26 cellular contexts compared by ENCODE assay signal in the genomic region with DNA sequence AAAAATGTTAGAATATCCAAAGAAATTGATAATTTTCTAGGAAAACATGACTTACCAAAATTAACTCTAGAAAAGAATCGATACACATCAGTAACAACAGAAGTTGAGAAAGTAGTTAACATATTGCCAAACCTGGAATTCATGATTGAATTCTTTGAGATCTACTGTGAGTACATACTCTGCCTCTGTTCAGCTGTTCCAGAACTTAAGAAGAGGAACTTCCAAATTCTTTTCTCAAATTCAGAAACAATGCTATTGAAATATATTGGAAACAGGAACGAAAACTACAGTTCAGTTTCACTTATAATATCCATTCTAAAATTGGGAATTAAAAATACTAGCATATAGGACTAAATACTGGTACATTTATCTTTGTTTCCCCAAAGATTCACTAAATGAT. TPM values are rescaled to one million over a fixed set of nuclear protein-coding genes. Genes with fewer than 3 reads are reported as not detected.
DNase-seq lines count a peak whose midpoint lies in the region; ATAC-seq and TF ChIP-seq lines count a peak whose summit lies in the region.
"Had no signal": no experiment of that assay in that cellular context is flagged by ENCODE, and none has a peak within 500 bp of the region (broad histone marks: within the 10 kb centered on the region; RNA-seq: fewer than 3 reads in every experiment).

No MANE protein-coding gene starts in this region.

- H2AFZ ChIP-seq in mammary epithelial cell (ENCODE audit: low read depth, low read length), result no peak overlapping the region

- DNase-seq in MCF 10A (ENCODE audit: unreplicated experiment) (no peak), mammary epithelial cell (no peak), SIG-M5 (lab: John Stamatoyannopoulos, UW) (peak; percentile 7), upper lobe of right lung (no peak), ureter (ENCODE audit: low spot score) (no peak)
- DNase-seq in central memory CD8-positive, alpha-beta T cell (ENCODE audit: low spot score in 2 of 2), result no peak
- no peak for DNase-seq in activated CD4-positive, alpha-beta memory T cell treated with anti-CD3 and anti-CD28 coated beads for 36 hours
- DNase-seq in CD4-positive, alpha-beta memory T cell, result no peak
- DNase-seq: activated CD4-positive, alpha-beta T cell treated with anti-CD3 and anti-CD28 coated beads for 48 hours; activated CD8-positive, alpha-beta memory T cell treated with anti-CD3 and anti-CD28 coated beads for 24 hours; activated T-cell treated with anti-CD3 and anti-CD28 coated beads for 4 hours; CD4-positive, alpha-beta T cell; HCEC 1CT; hypothalamus; Kasumi-1; lower lobe of right lung; NCI-H1048; NCI-H1694 treated with DMSO at 0.1 percent for 48 hours; NCI-H446 treated with DMSO at 0.1 percent for 48 hours; NCI-H82; retina; small intestine; stimulated activated naive CD4-positive, alpha-beta T cell treated with Interleukin-2 at 50 U/mL for 16 hours had no signal

- H3K27ac ChIP-seq in mammary epithelial cell (ENCODE audit: insufficient read depth, low read depth, low read length) (no peak overlapping the region), upper lobe of right lung (no peak overlapping the region)
- H3K27ac ChIP-seq in CD4-positive, alpha-beta memory T cell (ENCODE audit: low read depth, low read length), result no peak overlapping the region
- H3K27ac ChIP-seq: lower lobe of right lung had no signal

- peaks cover 5% of the 10 kb centered on the region for H4K20me1 ChIP-seq in mammary epithelial cell (ENCODE audit: insufficient read depth, low read length)

- H3K36me3 ChIP-seq in mammary epithelial cell (ENCODE audit: insufficient read depth, low read length) (peaks cover 10% of the 10 kb centered on the region), upper lobe of right lung (peaks cover 28% of the 10 kb centered on the region)
- no peaks in the 10 kb centered on the region for H3K36me3 ChIP-seq in CD4-positive, alpha-beta memory T cell (ENCODE audit: insufficient read depth, low read length)

- no peak overlapping the region for H3K4me2 ChIP-seq in mammary epithelial cell (ENCODE audit: insufficient read depth, low read depth, low read length)

- H3K4me1 ChIP-seq in mammary epithelial cell (ENCODE audit: insufficient read depth, low read length) (no peaks in the 10 kb centered on the region), upper lobe of right lung (peaks cover 17% of the 10 kb centered on the region)
- peaks cover 15% of the 10 kb centered on the region for H3K4me1 ChIP-seq in CD4-positive, alpha-beta memory T cell (ENCODE audit: insufficient read depth, low read length)

- intact Hi-C loops in MCF 10A (cut with micrococcal nuclease) (no loop called here), mammary epithelial cell (cut with micrococcal nuclease) (no loop called here), upper lobe of right lung (cut with DNase I) (no loop called here)
- intact Hi-C loops in activated CD4-positive, alpha-beta memory T cell treated with anti-CD3 and anti-CD28 coated beads for 36 hours (cut with micrococcal nuclease), result no loop called here
- intact Hi-C loops in CD4-positive, alpha-beta memory T cell (cut with micrococcal nuclease), result no loop called here

- POLR2A ChIA-PET in MCF 10A (lab: Yijun Ruan, JAX), result no interaction called here
- POLR2A ChIA-PET in activated CD4-positive, alpha-beta memory T cell treated with anti-CD3 and anti-CD28 coated beads for 36 hours (lab: Charles Lee), result no interaction called here
- POLR2A ChIA-PET in CD4-positive, alpha-beta memory T cell (lab: Charles Lee; ENCODE audit: partially characterized antibody), result no interaction called here

- ATAC-seq in central memory CD8-positive, alpha-beta T cell (replicated peaks; ENCODE audit: extremely low read depth, poor library complexity, severe bottlenecking), result no peak
- ATAC-seq in upper lobe of right lung, result peak; percentile 31
- ATAC-seq: lower lobe of right lung had no signal

- no peak overlapping the region for H3K4me3 Mint-ChIP-seq in MCF 10A (ENCODE audit: unreplicated experiment)
- no peak overlapping the region for H3K4me3 Mint-ChIP-seq in central memory CD8-positive, alpha-beta T cell
- no peak overlapping the region for H3K4me3 Mint-ChIP-seq in activated CD4-positive, alpha-beta memory T cell treated with anti-CD3 and anti-CD28 coated beads for 36 hours
- H3K4me3 Mint-ChIP-seq in CD4-positive, alpha-beta memory T cell, result no peak overlapping the region
- H3K4me3 Mint-ChIP-seq: activated naive CD4-positive, alpha-beta T cell treated with anti-CD3 and anti-CD28 coated beads, Interleukin-2, amount 50 U/mL, for 24 hours; CD4-positive, alpha-beta T cell; nephron had no signal

- peaks cover 27% of the 10 kb centered on the region for H3K36me3 Mint-ChIP-seq in MCF 10A (ENCODE audit: insufficient read depth, unreplicated experiment)
- H3K36me3 Mint-ChIP-seq in central memory CD8-positive, alpha-beta T cell (ENCODE audit: insufficient read depth), result peaks cover 10% of the 10 kb centered on the region
- peaks cover 13% of the 10 kb centered on the region for H3K36me3 Mint-ChIP-seq in activated CD4-positive, alpha-beta memory T cell treated with anti-CD3 and anti-CD28 coated beads for 36 hours
- peaks cover 15 to 18% of the 10 kb centered on the region in 2 donors for H3K36me3 Mint-ChIP-seq in CD4-positive, alpha-beta memory T cell

- H3K4me3 ChIP-seq in mammary epithelial cell (replicated peaks in 1 of 3; ENCODE audit: insufficient read depth in 1 of 3, low read depth in 2 of 3, low read length in 3 of 3), result no peak overlapping the region
- H3K4me3 ChIP-seq in upper lobe of right lung, result no peak overlapping the region
- H3K4me3 ChIP-seq in CD4-positive, alpha-beta memory T cell (ENCODE audit: low read length in 2 of 2), result no peak overlapping the region
- H3K4me3 ChIP-seq: lower lobe of right lung had no signal

- WGBS in mammary epithelial cell (ENCODE audit: low coverage, missing lambda C conversion rate), result 82% methylated on average over 2 of the region's 2 CpGs

- H3K79me2 ChIP-seq in mammary epithelial cell (ENCODE audit: insufficient read depth, low read length), result peaks cover 99% of the 10 kb centered on the region

- H3K27me3 Mint-ChIP-seq in MCF 10A (ENCODE audit: insufficient read depth, unreplicated experiment), result no peaks in the 10 kb centered on the region
- no peaks in the 10 kb centered on the region for H3K27me3 Mint-ChIP-seq in central memory CD8-positive, alpha-beta T cell
- H3K27me3 Mint-ChIP-seq in activated CD4-positive, alpha-beta memory T cell treated with anti-CD3 and anti-CD28 coated beads for 36 hours, result no peaks in the 10 kb centered on the region
- H3K27me3 Mint-ChIP-seq in CD4-positive, alpha-beta memory T cell, result no peaks in the 10 kb centered on the region
- H3K27me3 Mint-ChIP-seq: activated naive CD4-positive, alpha-beta T cell treated with anti-CD3 and anti-CD28 coated beads, Interleukin-2, amount 50 U/mL, for 24 hours; CD4-positive, alpha-beta T cell had no signal

- BruUV-seq in MCF 10A (replicated peaks; lab: Mats Ljungman, UMichigan) (no TSS peak), mammary epithelial cell (replicated peaks; lab: Mats Ljungman, UMichigan) (no TSS peak)

- peak overlapping the region; percentile 71 for H3K27ac Mint-ChIP-seq in MCF 10A (ENCODE audit: low read depth, unreplicated experiment)
- H3K27ac Mint-ChIP-seq in central memory CD8-positive, alpha-beta T cell (ENCODE audit: low read depth), result peak overlapping the region; percentile 42
- no peak overlapping the region for H3K27ac Mint-ChIP-seq in activated CD4-positive, alpha-beta memory T cell treated with anti-CD3 and anti-CD28 coated beads for 36 hours
- H3K27ac Mint-ChIP-seq in CD4-positive, alpha-beta memory T cell, result peak overlapping the region in 1 of 7 donors; percentile 72
- H3K27ac Mint-ChIP-seq: activated T-helper 2 cell treated with anti-CD3 and anti-CD28 coated beads, Interferon-gamma antibody, Interleukin-2, Interleukin-4, amounts not matched to agents 10 μg/mL and 5 μg/mL and 100 μg/mL, durations not matched to agents 14 hours and 24 hours and 36 hours; CD4-positive, alpha-beta T cell had no signal

- CTCF ChIA-PET in MCF 10A (lab: Yijun Ruan, JAX), result interaction anchor here (0.5 kb wide), 1 partner anchor 20 kb away, joined by 3 read pairs; no protein-coding TSS in a partner anchor
- CTCF ChIA-PET in mammary epithelial cell (lab: Charles Lee; ENCODE audit: low non-redundant PET), result no interaction called here
- CTCF ChIA-PET in activated CD4-positive, alpha-beta memory T cell treated with anti-CD3 and anti-CD28 coated beads for 36 hours (lab: Charles Lee), result interaction anchor here (0.6 to 1.3 kb wide), 2 partner anchors 17 to 54 kb away, joined by 4 read pairs; no protein-coding TSS in a partner anchor
- CTCF ChIA-PET in CD4-positive, alpha-beta memory T cell (lab: Charles Lee; ENCODE audit: partially characterized antibody), result no interaction called here

- in situ Hi-C loops in mammary epithelial cell (cut with MboI; ENCODE audit: low sequenced_read_pairs in 2 of 2), result no loop called here

- H3K27me3 ChIP-seq in mammary epithelial cell (ENCODE audit: insufficient read depth, low read length), result no peaks in the 10 kb centered on the region
- no peaks in the 10 kb centered on the region for H3K27me3 ChIP-seq in upper lobe of right lung
- H3K27me3 ChIP-seq in CD4-positive, alpha-beta memory T cell (ENCODE audit: insufficient read depth, low read length), result no peaks in the 10 kb centered on the region

- dilution Hi-C loops in mammary epithelial cell (cut with HindIII; ENCODE audit: low sequenced_read_pairs), result no loop called here

- no peaks in the 10 kb centered on the region for H3K9me3 Mint-ChIP-seq in MCF 10A (ENCODE audit: unreplicated experiment)
- H3K9me3 Mint-ChIP-seq in central memory CD8-positive, alpha-beta T cell, result no peaks in the 10 kb centered on the region
- H3K9me3 Mint-ChIP-seq in activated CD4-positive, alpha-beta memory T cell treated with anti-CD3 and anti-CD28 coated beads for 36 hours, result no peaks in the 10 kb centered on the region
- H3K9me3 Mint-ChIP-seq in CD4-positive, alpha-beta memory T cell, result no peaks in the 10 kb centered on the region
- H3K9me3 Mint-ChIP-seq: activated naive CD4-positive, alpha-beta T cell treated with anti-CD3 and anti-CD28 coated beads, Interleukin-2, amount 50 U/mL, for 24 hours; activated T-helper 2 cell treated with anti-CD3 and anti-CD28 coated beads, Interferon-gamma antibody, Interleukin-2, Interleukin-4, amounts not matched to agents 10 μg/mL and 5 μg/mL and 100 μg/mL, durations not matched to agents 14 hours and 24 hours and 36 hours; CD4-positive, alpha-beta T cell; nephron had no signal

- no peak for TF ChIP-seq CTCF in MCF 10A (IDR thresholded peaks at IDR 0.05; ENCODE audit: unreplicated experiment)
- TF ChIP-seq CTCF in mammary epithelial cell (conservative IDR thresholded peaks at IDR 0.05 in 1 of 2, IDR thresholded peaks at IDR 0.05 in 1 of 2; ENCODE audit: extremely low read depth in 1 of 2, insufficient read depth in 1 of 2, low read depth in 1 of 2, low read length in 2 of 2), result no peak
- no peak for TF ChIP-seq CTCF in upper lobe of right lung (IDR thresholded peaks at IDR 0.05)

- peaks cover 18% of the 10 kb centered on the region for H3K4me1 Mint-ChIP-seq in MCF 10A (ENCODE audit: insufficient read depth, unreplicated experiment)
- H3K4me1 Mint-ChIP-seq in central memory CD8-positive, alpha-beta T cell, result peaks cover 51% of the 10 kb centered on the region
- peaks cover 29% of the 10 kb centered on the region for H3K4me1 Mint-ChIP-seq in activated CD4-positive, alpha-beta memory T cell treated with anti-CD3 and anti-CD28 coated beads for 36 hours (ENCODE audit: low read depth)
- H3K4me1 Mint-ChIP-seq in CD4-positive, alpha-beta memory T cell, result peaks cover 32 to 51% (median 41%) of the 10 kb centered on the region in 4 donors

- no peak overlapping the region for H3K9ac ChIP-seq in mammary epithelial cell (ENCODE audit: insufficient read depth, low read length)

- H3K9me3 ChIP-seq in mammary epithelial cell (replicated peaks; ENCODE audit: insufficient read depth, low read length) (no peaks in the 10 kb centered on the region), upper lobe of right lung (no peaks in the 10 kb centered on the region)
- no peaks in the 10 kb centered on the region for H3K9me3 ChIP-seq in CD4-positive, alpha-beta memory T cell (ENCODE audit: control insufficient read depth in 1 of 2, low read length in 2 of 2)
- H3K9me3 ChIP-seq: lower lobe of right lung had no signal

RNA-seq across cellular contexts. Expression of gene MARK3, which starts 57.9 kb away (rescaled TPM):
- total RNA-seq in MCF 10A (2022), result 102 and 130 TPM in 2 replicates
- total RNA-seq in mammary epithelial cell, result 100 to 1,000 TPM in 1 of 2 donors, 10 to 100 TPM in 1; 85.7 to 175 TPM
- polyA plus RNA-seq in mammary epithelial cell, result 87.2 TPM
- polyA minus RNA-seq in mammary epithelial cell, result 171 TPM
- 105 TPM for total RNA-seq in upper lobe of right lung
- 140 TPM for total RNA-seq in ureter
- 10 to 100 TPM; 63.4 to 69.1 TPM for total RNA-seq in activated CD4-positive, alpha-beta memory T cell treated with anti-CD3 and anti-CD28 coated beads for 36 hours
- total RNA-seq in CD4-positive, alpha-beta memory T cell, result 100 to 1,000 TPM; 108 to 113 TPM
- 10 to 100 TPM; 18.4 to 44.7 TPM for polyA plus RNA-seq in CD4-positive, alpha-beta memory T cell

Comparison
In these comparisons a context has a peak if more than half of its experiments do, and no peak if none do; other contexts are left out.
1. CTCF ChIA-PET loops: an anchor here in MCF 10A (0.5 kb wide) and activated CD4-positive, alpha-beta memory T cell treated with anti-CD3 and anti-CD28 coated beads for 36 hours (0.6 to 1.3 kb wide); none called in mammary epithelial cell and CD4-positive, alpha-beta memory T cell.